ENCODE assay signal across 1 cellular context in the genomic region with DNA sequence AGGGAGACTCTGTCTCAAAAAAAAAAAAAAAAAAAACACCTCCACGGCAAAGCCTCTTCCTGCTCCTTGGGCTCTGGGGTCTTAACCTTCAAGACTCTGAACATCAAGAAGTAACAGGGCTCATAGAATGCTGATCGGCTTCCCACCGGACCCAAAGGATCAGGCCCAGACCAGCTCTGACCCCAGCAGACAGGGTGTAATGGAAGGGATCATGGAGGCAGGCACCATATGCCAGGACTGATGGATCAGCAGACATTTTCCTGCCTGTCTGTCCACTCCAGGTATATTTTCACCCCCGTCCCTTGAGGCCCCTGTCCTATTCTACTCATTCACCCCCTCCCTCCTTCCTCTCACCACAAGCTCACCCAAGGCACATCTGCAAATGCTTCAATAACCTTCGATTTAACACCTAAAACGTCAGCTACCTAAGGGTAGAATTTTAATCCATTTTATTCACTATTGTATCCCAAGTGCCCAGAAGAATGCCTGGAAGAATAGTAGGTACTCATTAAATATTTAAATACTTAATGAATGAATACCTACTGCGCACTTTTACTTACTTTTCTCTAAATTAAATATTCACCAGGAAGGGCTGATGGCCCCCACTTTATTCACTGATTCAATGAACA.
TF ChIP-seq lines count a peak whose summit lies in the region.

No MANE protein-coding gene starts in this region.

TF ChIP-seq in HCT116, 20 proteins besides CTCF, POLR2A, EP300 and RAD21:
- TF ChIP-seq POLR2AphosphoS5 (IDR thresholded peaks at IDR 0.05; ENCODE audit: low read depth, low read length): no peak
- TF ChIP-seq, protein P1, sequence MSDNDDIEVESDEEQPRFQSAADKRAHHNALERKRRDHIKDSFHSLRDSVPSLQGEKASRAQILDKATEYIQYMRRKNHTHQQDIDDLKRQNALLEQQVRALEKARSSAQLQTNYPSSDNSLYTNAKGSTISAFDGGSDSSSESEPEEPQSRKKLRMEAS (IDR thresholded peaks at IDR 0.05): no peak
- TF ChIP-seq EGR1 (IDR thresholded peaks at IDR 0.05; ENCODE audit: low read depth): no peak
- no peak for TF ChIP-seq JUND (IDR thresholded peaks at IDR 0.05)
- TF ChIP-seq, protein P2, sequence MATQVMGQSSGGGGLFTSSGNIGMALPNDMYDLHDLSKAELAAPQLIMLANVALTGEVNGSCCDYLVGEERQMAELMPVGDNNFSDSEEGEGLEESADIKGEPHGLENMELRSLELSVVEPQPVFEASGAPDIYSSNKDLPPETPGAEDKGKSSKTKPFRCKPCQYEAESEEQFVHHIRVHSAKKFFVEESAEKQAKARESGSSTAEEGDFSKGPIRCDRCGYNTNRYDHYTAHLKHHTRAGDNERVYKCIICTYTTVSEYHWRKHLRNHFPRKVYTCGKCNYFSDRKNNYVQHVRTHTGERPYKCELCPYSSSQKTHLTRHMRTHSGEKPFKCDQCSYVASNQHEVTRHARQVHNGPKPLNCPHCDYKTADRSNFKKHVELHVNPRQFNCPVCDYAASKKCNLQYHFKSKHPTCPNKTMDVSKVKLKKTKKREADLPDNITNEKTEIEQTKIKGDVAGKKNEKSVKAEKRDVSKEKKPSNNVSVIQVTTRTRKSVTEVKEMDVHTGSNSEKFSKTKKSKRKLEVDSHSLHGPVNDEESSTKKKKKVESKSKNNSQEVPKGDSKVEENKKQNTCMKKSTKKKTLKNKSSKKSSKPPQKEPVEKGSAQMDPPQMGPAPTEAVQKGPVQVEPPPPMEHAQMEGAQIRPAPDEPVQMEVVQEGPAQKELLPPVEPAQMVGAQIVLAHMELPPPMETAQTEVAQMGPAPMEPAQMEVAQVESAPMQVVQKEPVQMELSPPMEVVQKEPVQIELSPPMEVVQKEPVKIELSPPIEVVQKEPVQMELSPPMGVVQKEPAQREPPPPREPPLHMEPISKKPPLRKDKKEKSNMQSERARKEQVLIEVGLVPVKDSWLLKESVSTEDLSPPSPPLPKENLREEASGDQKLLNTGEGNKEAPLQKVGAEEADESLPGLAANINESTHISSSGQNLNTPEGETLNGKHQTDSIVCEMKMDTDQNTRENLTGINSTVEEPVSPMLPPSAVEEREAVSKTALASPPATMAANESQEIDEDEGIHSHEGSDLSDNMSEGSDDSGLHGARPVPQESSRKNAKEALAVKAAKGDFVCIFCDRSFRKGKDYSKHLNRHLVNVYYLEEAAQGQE (IDR thresholded peaks at IDR 0.05; ENCODE audit: low read depth): no peak
- TF ChIP-seq YY1 (IDR thresholded peaks at IDR 0.05; ENCODE audit: extremely low read depth, insufficient replicate concordance, low read depth, low read length): no peak
- no peak for TF ChIP-seq CEBPB (IDR thresholded peaks at IDR 0.05; ENCODE audit: low read depth)
- no peak for TF ChIP-seq EZH2 (IDR thresholded peaks at IDR 0.05)
- no peak for TF ChIP-seq EZH2phosphoT487 (IDR thresholded peaks at IDR 0.05; ENCODE audit: borderline replicate concordance)
- no peak for TF ChIP-seq ELF1 (IDR thresholded peaks at IDR 0.05; ENCODE audit: borderline replicate concordance, low read depth)
- TF ChIP-seq SRF (IDR thresholded peaks at IDR 0.05; ENCODE audit: low read depth): no peak
- no peak for TF ChIP-seq TCF7L2 (IDR thresholded peaks at IDR 0.05; ENCODE audit: borderline replicate concordance, extremely low read depth, insufficient read depth, insufficient read length)
- TF ChIP-seq, protein P3, sequence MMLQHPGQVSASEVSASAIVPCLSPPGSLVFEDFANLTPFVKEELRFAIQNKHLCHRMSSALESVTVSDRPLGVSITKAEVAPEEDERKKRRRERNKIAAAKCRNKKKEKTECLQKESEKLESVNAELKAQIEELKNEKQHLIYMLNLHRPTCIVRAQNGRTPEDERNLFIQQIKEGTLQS (IDR thresholded peaks at IDR 0.05): no peak
- TF ChIP-seq FOSL1 (IDR thresholded peaks at IDR 0.05; ENCODE audit: low read depth): no peak
- TF ChIP-seq ZFX (IDR thresholded peaks at IDR 0.05): no peak
- no peak for TF ChIP-seq CBX3 (IDR thresholded peaks at IDR 0.05; ENCODE audit: low read depth)
- no peak for TF ChIP-seq SP1 (IDR thresholded peaks at IDR 0.05; ENCODE audit: low read depth)
- no peak for TF ChIP-seq ZNF274 (IDR thresholded peaks at IDR 0.05; ENCODE audit: low read depth, low read length)
- TF ChIP-seq, protein P4, sequence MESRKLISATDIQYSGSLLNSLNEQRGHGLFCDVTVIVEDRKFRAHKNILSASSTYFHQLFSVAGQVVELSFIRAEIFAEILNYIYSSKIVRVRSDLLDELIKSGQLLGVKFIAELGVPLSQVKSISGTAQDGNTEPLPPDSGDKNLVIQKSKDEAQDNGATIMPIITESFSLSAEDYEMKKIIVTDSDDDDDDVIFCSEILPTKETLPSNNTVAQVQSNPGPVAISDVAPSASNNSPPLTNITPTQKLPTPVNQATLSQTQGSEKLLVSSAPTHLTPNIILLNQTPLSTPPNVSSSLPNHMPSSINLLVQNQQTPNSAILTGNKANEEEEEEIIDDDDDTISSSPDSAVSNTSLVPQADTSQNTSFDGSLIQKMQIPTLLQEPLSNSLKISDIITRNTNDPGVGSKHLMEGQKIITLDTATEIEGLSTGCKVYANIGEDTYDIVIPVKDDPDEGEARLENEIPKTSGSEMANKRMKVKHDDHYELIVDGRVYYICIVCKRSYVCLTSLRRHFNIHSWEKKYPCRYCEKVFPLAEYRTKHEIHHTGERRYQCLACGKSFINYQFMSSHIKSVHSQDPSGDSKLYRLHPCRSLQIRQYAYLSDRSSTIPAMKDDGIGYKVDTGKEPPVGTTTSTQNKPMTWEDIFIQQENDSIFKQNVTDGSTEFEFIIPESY (IDR thresholded peaks at IDR 0.05; ENCODE audit: extremely low read depth, insufficient replicate concordance, low read length): no peak
- TF ChIP-seq SIN3A (IDR thresholded peaks at IDR 0.05; ENCODE audit: low read depth): no peak
TF ChIP-seq in HCT116: peak in this region for 0.
